ENCODE assay signal across 2 cellular contexts in genomic region chr1:11720033-11720376, GRCh38.
TF ChIP-seq lines count a peak whose summit lies in the region.

No MANE protein-coding gene starts in this region.

TF ChIP-seq in SK-N-SH, 30 proteins besides CTCF, POLR2A, EP300 and RAD21:
- TF ChIP-seq GATA2 (CRISPR knock-in tag; IDR thresholded peaks at IDR 0.05) (no peak), MEF2A (IDR thresholded peaks at IDR 0.05; ENCODE audit: borderline replicate concordance, low read depth) (no peak), NFIC (IDR thresholded peaks at IDR 0.05; ENCODE audit: borderline replicate concordance) (no peak), POLR2AphosphoS5 (IDR thresholded peaks at IDR 0.05; ENCODE audit: low read depth, low read length) (no peak), SIN3A (IDR thresholded peaks at IDR 0.05; ENCODE audit: borderline replicate concordance, low read depth, low read length) (no peak), SMC3 (IDR thresholded peaks at IDR 0.05; ENCODE audit: low read depth, low read length) (no peak), YY1 (IDR thresholded peaks at IDR 0.05; ENCODE audit: low read depth) (no peak), ELF1 (IDR thresholded peaks at IDR 0.05) (no peak), RXRA (IDR thresholded peaks at IDR 0.05; ENCODE audit: borderline replicate concordance, low read depth) (no peak), MXI1 (IDR thresholded peaks at IDR 0.05; ENCODE audit: low read depth, low read length) (no peak), TEAD4 (IDR thresholded peaks at IDR 0.05; ENCODE audit: borderline replicate concordance, insufficient read depth) (no peak), JUND (IDR thresholded peaks at IDR 0.05) (no peak)

TF ChIP-seq in SK-N-SH treated with all-trans-retinoic acid at 6 μM for 48 hours, 23 proteins besides CTCF, POLR2A, EP300 and RAD21:
- TF ChIP-seq ZNF8 (CRISPR knock-in tag; IDR thresholded peaks at IDR 0.05) (no peak), OSR1 (CRISPR knock-in tag; IDR thresholded peaks at IDR 0.05) (no peak), ZC3H10 (CRISPR knock-in tag; IDR thresholded peaks at IDR 0.05) (no peak), CSDC2 (CRISPR knock-in tag; IDR thresholded peaks at IDR 0.05) (no peak), SNAI2 (CRISPR knock-in tag; IDR thresholded peaks at IDR 0.05) (no peak), ESRRG (CRISPR knock-in tag; IDR thresholded peaks at IDR 0.05) (no peak)
